Comparison of ENCODE assay signal across 1 cellular context in the genomic region with DNA sequence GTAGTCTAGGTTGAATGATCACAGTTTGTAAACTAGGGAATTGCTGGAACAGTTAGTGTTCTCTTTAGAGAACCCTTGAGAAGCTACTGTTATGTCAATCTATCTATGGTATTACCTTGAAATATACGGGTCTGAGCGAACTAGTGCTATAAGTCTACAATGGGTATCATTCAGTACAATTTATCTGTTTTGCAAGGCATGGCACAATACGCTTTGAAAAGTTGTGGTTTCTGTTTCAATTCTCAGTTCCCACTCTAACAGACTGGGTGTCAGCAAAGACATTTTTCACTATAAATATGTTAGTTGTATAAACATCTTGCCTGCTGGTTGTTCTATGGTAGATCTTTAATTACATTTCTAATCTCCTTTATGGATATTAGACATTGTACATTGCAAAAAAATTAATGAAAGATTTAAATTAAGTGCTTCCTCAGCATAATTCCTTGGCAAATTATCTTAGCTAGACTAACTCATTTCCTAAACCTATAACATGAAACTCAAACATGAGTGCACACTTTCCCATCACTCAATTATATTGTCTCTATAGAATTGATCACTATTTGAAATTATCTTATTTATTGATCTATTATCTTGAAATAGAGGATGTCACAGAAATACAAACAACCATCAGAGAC.
TF ChIP-seq lines count a peak whose summit lies in the region.

No MANE protein-coding gene starts in this region.

TF ChIP-seq in SK-N-SH treated with all-trans-retinoic acid at 6 μM for 48 hours, 23 proteins besides CTCF, POLR2A, EP300 and RAD21 (continued from another document):
- TF ChIP-seq, protein P1, sequence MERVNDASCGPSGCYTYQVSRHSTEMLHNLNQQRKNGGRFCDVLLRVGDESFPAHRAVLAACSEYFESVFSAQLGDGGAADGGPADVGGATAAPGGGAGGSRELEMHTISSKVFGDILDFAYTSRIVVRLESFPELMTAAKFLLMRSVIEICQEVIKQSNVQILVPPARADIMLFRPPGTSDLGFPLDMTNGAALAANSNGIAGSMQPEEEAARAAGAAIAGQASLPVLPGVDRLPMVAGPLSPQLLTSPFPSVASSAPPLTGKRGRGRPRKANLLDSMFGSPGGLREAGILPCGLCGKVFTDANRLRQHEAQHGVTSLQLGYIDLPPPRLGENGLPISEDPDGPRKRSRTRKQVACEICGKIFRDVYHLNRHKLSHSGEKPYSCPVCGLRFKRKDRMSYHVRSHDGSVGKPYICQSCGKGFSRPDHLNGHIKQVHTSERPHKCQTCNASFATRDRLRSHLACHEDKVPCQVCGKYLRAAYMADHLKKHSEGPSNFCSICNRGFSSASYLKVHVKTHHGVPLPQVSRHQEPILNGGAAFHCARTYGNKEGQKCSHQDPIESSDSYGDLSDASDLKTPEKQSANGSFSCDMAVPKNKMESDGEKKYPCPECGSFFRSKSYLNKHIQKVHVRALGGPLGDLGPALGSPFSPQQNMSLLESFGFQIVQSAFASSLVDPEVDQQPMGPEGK (CRISPR knock-in tag; IDR thresholded peaks at IDR 0.05; ENCODE audit: borderline replicate concordance), result no peak
- TF ChIP-seq ZC3H10 (CRISPR knock-in tag; IDR thresholded peaks at IDR 0.05), result no peak
- TF ChIP-seq TCF4 (CRISPR knock-in tag; IDR thresholded peaks at IDR 0.05; ENCODE audit: borderline replicate concordance), result no peak
